ENCODE assay signal across 8 cellular contexts in genomic region chr1:201042663-201043461, GRCh38. TPM values are rescaled to one million over a fixed set of nuclear protein-coding genes. Genes with fewer than 3 reads are reported as not detected.
DNase-seq lines count a peak whose midpoint lies in the region; ATAC-seq and TF ChIP-seq lines count a peak whose summit lies in the region.

No MANE protein-coding gene starts in this region.

- peak; percentile 86 for TF ChIP-seq CTCF in AG09319 (IDR thresholded peaks at IDR 0.05; ENCODE audit: low read depth, low read length)
- TF ChIP-seq CTCF in neural progenitor cell (IDR thresholded peaks at IDR 0.05), result peak; percentile 96
- TF ChIP-seq CTCF in thyroid gland (IDR thresholded peaks at IDR 0.05), result peak in 5 of 6 experiments; percentile 52 to 85 (median 70)

- H3K9ac ChIP-seq in neural progenitor cell, result no peak overlapping the region

- no peak for TF ChIP-seq POLR2A in thyroid gland (IDR thresholded peaks at IDR 0.05)

- H3K27me3 ChIP-seq in neural progenitor cell (no peaks in the 10 kb centered on the region), thyroid gland (no peaks in the 10 kb centered on the region)

- H3K9me3 ChIP-seq in neural progenitor cell (ENCODE audit: low read depth) (no peaks in the 10 kb centered on the region), thyroid gland (no peaks in the 10 kb centered on the region)

- H3K36me3 Mint-ChIP-seq in activated T-cell treated with anti-CD3 and anti-CD28 coated beads, Interleukin-2, amount 50 U/mL, for 24 hours (ENCODE audit: low read depth), result no peaks in the 10 kb centered on the region
- no peaks in the 10 kb centered on the region for H3K36me3 Mint-ChIP-seq in neural progenitor cell

- H3K9me3 Mint-ChIP-seq in activated T-cell treated with anti-CD3 and anti-CD28 coated beads, Interleukin-2, amount 50 U/mL, for 24 hours, result no peaks in the 10 kb centered on the region
- H3K9me3 Mint-ChIP-seq in neural progenitor cell, result no peaks in the 10 kb centered on the region

- no peaks in the 10 kb centered on the region for H3F3A ChIP-seq in neural progenitor cell (ENCODE audit: low read depth)

- H3K4me1 ChIP-seq in neural progenitor cell (no peaks in the 10 kb centered on the region), thyroid gland (no peaks in the 10 kb centered on the region)

- H3K36me3 ChIP-seq in neural progenitor cell, result no peaks in the 10 kb centered on the region
- H3K36me3 ChIP-seq in thyroid gland, result no peaks in the 10 kb centered on the region

- H3K27me3 Mint-ChIP-seq in activated T-cell treated with anti-CD3 and anti-CD28 coated beads, Interleukin-2, amount 50 U/mL, for 24 hours, result no peaks in the 10 kb centered on the region
- H3K27me3 Mint-ChIP-seq in neural progenitor cell (ENCODE audit: insufficient read depth, low read depth), result peaks cover 7% of the 10 kb centered on the region

- H3K27ac ChIP-seq in neural progenitor cell, result no peak overlapping the region
- H3K27ac ChIP-seq in thyroid gland, result no peak overlapping the region

- H3K79me2 ChIP-seq in neural progenitor cell (ENCODE audit: low read depth), result no peaks in the 10 kb centered on the region

- H3K4me2 ChIP-seq in neural progenitor cell, result no peak overlapping the region

- 32 to 36% methylated on average over 14 of the region's 14 CpGs for WGBS in thyroid gland, 2 donors

- ATAC-seq in GM18870 (IDR thresholded peaks at IDR 0.05; ENCODE audit: unreplicated experiment), result peak; percentile 61

- no peak overlapping the region for H3K4me3 Mint-ChIP-seq in activated T-cell treated with anti-CD3 and anti-CD28 coated beads, Interleukin-2, amount 50 U/mL, for 24 hours
- peak overlapping the region; percentile 13 for H3K4me3 Mint-ChIP-seq in neural progenitor cell

- H3K27ac Mint-ChIP-seq in activated T-cell treated with anti-CD3 and anti-CD28 coated beads, Interleukin-2, amount 50 U/mL, for 24 hours, result no peak overlapping the region
- H3K27ac Mint-ChIP-seq in neural progenitor cell, result no peak overlapping the region

- peak overlapping the region; percentile 43 for H2AFZ ChIP-seq in neural progenitor cell (replicated peaks)

- intact Hi-C loops in thyroid gland (cut with DNase I), result loop anchor here (2.0 kb wide), 1 partner anchor 70 kb away; no protein-coding TSS in a partner anchor

- H3K4me1 Mint-ChIP-seq in activated T-cell treated with anti-CD3 and anti-CD28 coated beads, Interleukin-2, amount 50 U/mL, for 24 hours (ENCODE audit: low read depth), result peaks cover 3% of the 10 kb centered on the region
- H3K4me1 Mint-ChIP-seq in neural progenitor cell, result peaks cover 8% of the 10 kb centered on the region

- H3K4me3 ChIP-seq in neural progenitor cell (no peak overlapping the region), thyroid gland (replicated peaks in 1 of 3) (no peak overlapping the region)

- peak; percentile 14 for DNase-seq in AG09319 (ENCODE audit: extremely low read depth, low read depth)
- peak; percentile 73 for DNase-seq in HuH-7 (ENCODE audit: low spot score)
- peak; percentile 78 for DNase-seq in OCI-M1 (lab: John Stamatoyannopoulos, UW)
- peak; percentile 77 for DNase-seq in activated T-cell treated with anti-CD3 and anti-CD28 coated beads, Interleukin-2, amount 50 U/mL, for 24 hours
- DNase-seq in fibroblast of gingiva (ENCODE audit: low read depth), result peak; percentile 55
- DNase-seq in neural progenitor cell (ENCODE audit: low spot score), result peak; percentile 85
- peak; percentile 55 for DNase-seq in thyroid gland

- no peaks in the 10 kb centered on the region for H4K20me1 ChIP-seq in neural progenitor cell (ENCODE audit: low read depth)

RNA-seq across cellular contexts. Expression of gene KIF21B, which starts 19.3 kb away (rescaled TPM):
- total RNA-seq in neural progenitor cell (ENCODE audit: low replicate concordance) (6.4 and 15.6 TPM in 2 replicates), thyroid gland (1 to 10 TPM in 3 of 4 donors, under 1 TPM in 1; 0.89 to 1.5 (median 1.1) TPM)

Comparison
In these comparisons a context has a peak if more than half of its experiments do, and no peak if none do; other contexts are left out.
1. DNase-seq: peak in every context shown above with its lines; median percentile 85 in neural progenitor cell; 78 in OCI-M1; 77 in activated T-cell treated with anti-CD3 and anti-CD28 coated beads, Interleukin-2, amount 50 U/mL, for 24 hours; 73 in HuH-7; 55 in fibroblast of gingiva; 55 in thyroid gland; 14 in AG09319.